Comparison of ENCODE assay signal across 29 cellular contexts in the genomic region with DNA sequence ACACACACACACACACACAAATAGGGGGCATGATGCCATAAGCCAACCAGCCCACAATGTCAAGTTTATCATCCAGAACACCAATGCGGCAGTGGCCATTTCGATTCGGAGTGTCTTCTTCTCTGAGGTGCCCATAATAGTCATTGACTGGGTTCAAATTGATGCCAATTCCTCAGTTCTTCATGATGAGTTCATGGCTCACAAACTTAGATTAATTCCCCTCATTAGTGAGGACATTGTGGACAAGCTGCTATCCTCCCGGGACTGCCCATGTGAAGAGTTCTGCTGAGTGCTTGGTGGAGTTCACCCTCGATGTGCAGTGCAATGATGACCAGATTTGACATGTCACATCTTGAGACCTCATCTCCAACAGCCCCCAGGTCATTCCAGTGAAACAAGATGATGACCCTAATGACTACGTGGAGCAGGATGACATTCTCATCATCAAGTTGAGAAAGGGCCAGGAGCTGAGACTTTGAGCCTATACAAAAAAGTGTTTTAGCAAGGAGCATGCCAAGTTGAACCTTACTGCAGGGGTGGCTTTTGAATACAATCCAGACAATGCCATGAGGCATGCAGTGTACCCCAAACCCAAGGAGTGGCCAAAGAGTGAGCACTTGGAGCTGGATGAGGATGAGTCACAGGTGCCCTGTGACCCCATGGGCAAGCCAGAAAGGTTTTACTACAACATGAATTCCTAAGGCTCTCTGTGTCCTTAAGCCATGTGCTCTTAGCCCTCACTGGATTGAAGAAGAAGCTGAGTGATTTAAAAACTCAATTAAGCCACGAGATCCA.
"Had no signal": no experiment of that assay in that cellular context is flagged by ENCODE, and none has a peak within 500 bp of the region (broad histone marks: within the 10 kb centered on the region; RNA-seq: fewer than 3 reads in every experiment).

No MANE protein-coding gene starts in this region.

- ATAC-seq: heart right ventricle; left ventricle myocardium superior; lower lobe of right lung; mucosa of descending colon; pancreas; sciatic nerve; stimulated activated naive CD8-positive, alpha-beta T cell treated with anti-CD3 and anti-CD28 coated beads, Interleukin-15, amount 100 ng/mL, for 72 hours had no signal

- H3K9me3 ChIP-seq: lower lobe of right lung, mucosa of descending colon, neutrophil, pancreas, thyroid gland, vagina had no signal

- DNase-seq: dermis blood vessel endothelial cell; effector memory CD4-positive, alpha-beta T cell; foreskin melanocyte; glutamatergic neuron; heart right ventricle; hippocampal formation; immature natural killer cell; left ventricle myocardium superior; lower lobe of right lung; mucosa of descending colon; naive B cell; pancreas; spleen; stimulated activated CD4-positive, alpha-beta T cell treated with anti-CD3 and anti-CD28 coated beads, Interleukin-2, amount 100 ng/mL, for 48 hours; stimulated activated naive CD4-positive, alpha-beta T cell; stimulated activated naive CD8-positive, alpha-beta T cell treated with anti-CD3 and anti-CD28 coated beads, Interleukin-15, amount 100 ng/mL, for 72 hours; thyroid gland; trophoblast cell had no signal

- H3K4me3 Mint-ChIP-seq: immature natural killer cell; memory B cell; naive B cell; natural killer cell treated with Interleukin-12 subunit alpha and Interleukin-12 subunit beta and Interleukin-15 and Interleukin-18, amount 100 ng/mL, for 72 hours; neural crest cell; stimulated activated naive CD8-positive, alpha-beta T cell treated with anti-CD3 and anti-CD28 coated beads, Interleukin-15, amount 100 ng/mL, for 72 hours had no signal

- H3K9me3 Mint-ChIP-seq: natural killer cell treated with Interleukin-12 subunit alpha and Interleukin-12 subunit beta and Interleukin-15 and Interleukin-18, amount 100 ng/mL, for 72 hours had no signal

- H3K36me3 ChIP-seq: esophagus muscularis mucosa, heart right ventricle, lower lobe of right lung, neutrophil, pancreas, spleen, thyroid gland, vagina had no signal

- H3K27ac Mint-ChIP-seq: immature natural killer cell; natural killer cell treated with Interleukin-12 subunit alpha and Interleukin-12 subunit beta and Interleukin-15 and Interleukin-18, amount 100 ng/mL, for 72 hours; stimulated activated naive CD8-positive, alpha-beta T cell treated with anti-CD3 and anti-CD28 coated beads, Interleukin-15, amount 100 ng/mL, for 72 hours had no signal

- H3K4me1 ChIP-seq: esophagus muscularis mucosa, lower lobe of right lung, thyroid gland, vagina had no signal

- FAIRE-seq: endothelial cell of umbilical vein, keratinocyte, pancreas had no signal

- H3K27me3 ChIP-seq: esophagus muscularis mucosa, heart right ventricle, neutrophil, pancreas, spleen, thyroid gland, vagina had no signal

- H3K4me1 Mint-ChIP-seq: immature natural killer cell had no signal

- H3K4me3 ChIP-seq: coronary artery, esophagus muscularis mucosa, heart right ventricle, lower lobe of right lung, mucosa of descending colon, pancreas, skin epidermis, spleen, thyroid gland, vagina had no signal

- H3K27me3 Mint-ChIP-seq: memory B cell; naive B cell; natural killer cell treated with Interleukin-12 subunit alpha and Interleukin-12 subunit beta and Interleukin-15 and Interleukin-18, amount 100 ng/mL, for 72 hours; stimulated activated naive CD8-positive, alpha-beta T cell treated with anti-CD3 and anti-CD28 coated beads, Interleukin-15, amount 100 ng/mL, for 72 hours had no signal

- H3K36me3 Mint-ChIP-seq: immature natural killer cell; natural killer cell treated with Interleukin-12 subunit alpha and Interleukin-12 subunit beta and Interleukin-15 and Interleukin-18, amount 100 ng/mL, for 72 hours had no signal

- H3K27ac ChIP-seq: coronary artery, esophagus muscularis mucosa, heart right ventricle, lower lobe of right lung, neutrophil, pancreas, skin epidermis, spleen, thyroid gland, vagina had no signal
